23 cellular contexts compared by ENCODE assay signal in genomic region chrX:108332281-108332680, GRCh38.
A peak's percentile ranks its signal among the peaks of the same experiment; 100 is the strongest.
DNase-seq lines count a peak whose midpoint lies in the region; ATAC-seq and TF ChIP-seq lines count a peak whose summit lies in the region.
"Had no signal": no experiment of that assay in that cellular context is flagged by ENCODE, and none has a peak within 500 bp of the region (broad histone marks: within the 10 kb centered on the region; RNA-seq: fewer than 3 reads in every experiment).

No MANE protein-coding gene starts in this region.

- DNase-seq in germinal center (ENCODE audit: low spot score) (no peak), testis (no peak)
- DNase-seq: activated B cell treated with CpG ODN at 0.5 μM for 24 hours; activated CD4-positive, alpha-beta memory T cell treated with anti-CD3 and anti-CD28 coated beads for 36 hours; activated gamma-delta T cell treated with Interleukin-2 at 50 U/mL for 16 hours; adrenal gland; colonic mucosa; DMS79; esophagus squamous epithelium; gastrocnemius medialis; islet precursor cell; NCI-H1694 treated with DMSO at 0.1 percent for 48 hours; NCI-H774; nephron progenitor cell; pancreas; T-helper 9 cell had no signal

- no peak overlapping the region for H3K4me3 ChIP-seq in testis
- H3K4me3 ChIP-seq: adrenal gland, colonic mucosa, esophagus squamous epithelium, gastrocnemius medialis, pancreas, right atrium auricular region had no signal

- no peaks in the 10 kb centered on the region for H3K27me3 ChIP-seq in testis
- H3K27me3 ChIP-seq: colonic mucosa, esophagus squamous epithelium, gastrocnemius medialis, right atrium auricular region had no signal

- TF ChIP-seq CTCF in testis (IDR thresholded peaks at IDR 0.05): no peak

- H3K36me3 ChIP-seq in testis (ENCODE audit: low read depth, missing control alignments): no peaks in the 10 kb centered on the region
- H3K36me3 ChIP-seq: adrenal gland, colonic mucosa, esophagus squamous epithelium, gastrocnemius medialis, pancreas, right atrium auricular region had no signal

- no peak overlapping the region for H3K27ac ChIP-seq in testis
- H3K27ac ChIP-seq: adrenal gland, colonic mucosa, esophagus squamous epithelium, gastrocnemius medialis, pancreas, right atrium auricular region had no signal

- TF ChIP-seq POLR2A in testis (IDR thresholded peaks at IDR 0.05): no peak

- 82 to 100% methylated on average over 1 of the region's 1 CpG for WGBS in testis, 2 donors

- intact Hi-C loops in testis (cut with DNase I; ENCODE audit: low total_unique reads): no loop called here

- no peaks in the 10 kb centered on the region for H3K4me1 ChIP-seq in testis
- H3K4me1 ChIP-seq: adrenal gland, colonic mucosa, esophagus squamous epithelium, gastrocnemius medialis, pancreas, right atrium auricular region had no signal

- no peaks in the 10 kb centered on the region for H3K9me3 ChIP-seq in testis
- H3K9me3 ChIP-seq: adrenal gland, colonic mucosa, esophagus squamous epithelium, gastrocnemius medialis, pancreas, right atrium auricular region had no signal

- ATAC-seq in GM18502 (IDR thresholded peaks at IDR 0.05; ENCODE audit: poor library complexity, unreplicated experiment): peak; percentile 72
- peak; percentile 81 for ATAC-seq in GM19395 (IDR thresholded peaks at IDR 0.05; ENCODE audit: unreplicated experiment)
- peak; percentile 72 for ATAC-seq in GM21619 (IDR thresholded peaks at IDR 0.05; ENCODE audit: unreplicated experiment)
- ATAC-seq in HG03457 (IDR thresholded peaks at IDR 0.05; ENCODE audit: unreplicated experiment): peak; percentile 71
- ATAC-seq in HG03521 (IDR thresholded peaks at IDR 0.05; ENCODE audit: unreplicated experiment): no peak
- ATAC-seq in HG03378 (IDR thresholded peaks at IDR 0.05; ENCODE audit: unreplicated experiment): no peak
- ATAC-seq: gastrocnemius medialis, pancreas had no signal

Comparison
In these comparisons a context has a peak if more than half of its experiments do, and no peak if none do; other contexts are left out.
1. ATAC-seq: peak in GM18502 (single experiment), GM19395 (single experiment), GM21619 (single experiment) and HG03457 (single experiment); none in HG03521 (single experiment) and HG03378 (single experiment).